ENCODE assay signal across 16 cellular contexts in genomic region chr22:46093796-46094195, GRCh38. TPM values are rescaled to one million over a fixed set of nuclear protein-coding genes. Genes with fewer than 3 reads are reported as not detected.
A peak's percentile ranks its signal among the peaks of the same experiment; 100 is the strongest.
DNase-seq lines count a peak whose midpoint lies in the region; ATAC-seq and TF ChIP-seq lines count a peak whose summit lies in the region.
"Had no signal": no experiment of that assay in that cellular context is flagged by ENCODE, and none has a peak within 500 bp of the region (broad histone marks: within the 10 kb centered on the region; RNA-seq: fewer than 3 reads in every experiment).

No MANE protein-coding gene starts in this region.

- TF ChIP-seq CTCF in Panc1 (IDR thresholded peaks at IDR 0.05) (no peak), breast epithelium (IDR thresholded peaks at IDR 0.05) (no peak), suprapubic skin (IDR thresholded peaks at IDR 0.05) (no peak)

- CTCF ChIA-PET in Panc1 (lab: Charles Lee): no interaction called here

- H3K9me3 ChIP-seq in Panc1 (ENCODE audit: control insufficient read depth, insufficient read depth, low read depth, low read length): no peaks in the 10 kb centered on the region
- H3K9me3 ChIP-seq in breast epithelium: no peaks in the 10 kb centered on the region
- H3K9me3 ChIP-seq in suprapubic skin: no peaks in the 10 kb centered on the region
- H3K9me3 ChIP-seq: BLaER1 treated with 17β-estradiol and CSF1 and Interleukin-3, amounts not matched to agents 10 nM and 100 nM had no signal

- in situ Hi-C loops in Panc1 (cut with HindIII; ENCODE audit: low pct_unique_long_range_greater_than_20kb, low sequenced_read_pairs): no loop called here

- POLR2A ChIA-PET in Panc1 (lab: Charles Lee): no interaction called here

- peaks cover 3% of the 10 kb centered on the region; the same call in 1 of the 2 replicates for H3K36me3 ChIP-seq in Panc1 (ENCODE audit: control insufficient read depth, insufficient read depth, low read length)
- H3K36me3 ChIP-seq in breast epithelium: no peaks in the 10 kb centered on the region
- peaks cover 19% of the 10 kb centered on the region for H3K36me3 ChIP-seq in suprapubic skin

- BruUV-seq in Panc1 (replicated peaks; lab: Mats Ljungman, UMichigan): no TSS peak

- 54% methylated on average over 4 of the region's 5 CpGs for WGBS in suprapubic skin

- no peak for DNase-seq in Panc1 (ENCODE audit: low read depth, low spot score)
- no peak for DNase-seq in breast epithelium (ENCODE audit: low spot score in 2 of 2)
- DNase-seq in middle frontal gyrus (ENCODE audit: extremely low spot score, low spot score): peak; percentile 1
- DNase-seq in suprapubic skin (ENCODE audit: low spot score in 2 of 2): no peak
- DNase-seq in stimulated activated naive CD4-positive, alpha-beta T cell (lab: John Stamatoyannopoulos, UW): no peak
- DNase-seq in posterior cingulate gyrus: no peak
- DNase-seq: anterior cingulate cortex, foreskin fibroblast, NCI-H1930, NCI-H524, OCI-M1, SW 1271 had no signal

- no peaks in the 10 kb centered on the region for H3K27me3 ChIP-seq in Panc1 (ENCODE audit: control insufficient read depth, insufficient read depth, low read length)
- H3K27me3 ChIP-seq in breast epithelium: no peaks in the 10 kb centered on the region
- H3K27me3 ChIP-seq in suprapubic skin: no peaks in the 10 kb centered on the region

- peak overlapping the region; percentile 99 for H3K27ac ChIP-seq in Panc1 (ENCODE audit: low read length)
- peak overlapping the region; percentile 99 to 100 for H3K27ac ChIP-seq in breast epithelium
- H3K27ac ChIP-seq in suprapubic skin: peak overlapping the region; percentile 98
- H3K27ac ChIP-seq: BLaER1 treated with 17β-estradiol and CSF1 and Interleukin-3, amounts not matched to agents 10 nM and 100 nM; parathyroid adenoma had no signal

- no peak for ATAC-seq in Panc1
- ATAC-seq in GM18498 (IDR thresholded peaks at IDR 0.05; ENCODE audit: unreplicated experiment): no peak
- ATAC-seq in HG03565 (IDR thresholded peaks at IDR 0.05; ENCODE audit: unreplicated experiment): no peak

- TF ChIP-seq POLR2A in breast epithelium (IDR thresholded peaks at IDR 0.05) (no peak), suprapubic skin (IDR thresholded peaks at IDR 0.05) (no peak)

- no peak for TF ChIP-seq EP300 in suprapubic skin (IDR thresholded peaks at IDR 0.05)

- H3K4me3 ChIP-seq in Panc1 (ENCODE audit: low read depth in 2 of 2, low read length in 2 of 2) (no peak overlapping the region), breast epithelium (peak overlapping the region in 1 of 3 donors; percentile 46), suprapubic skin (no peak overlapping the region)
- H3K4me3 ChIP-seq: BLaER1 treated with 17β-estradiol and CSF1 and Interleukin-3, amounts not matched to agents 10 nM and 100 nM had no signal

- intact Hi-C loops in Panc1 (cut with micrococcal nuclease; ENCODE audit: unreplicated experiment) (no loop called here), breast epithelium (cut with DNase I; ENCODE audit: low total_unique reads) (no loop called here), posterior cingulate gyrus (cut with DNase I) (no loop called here)

- H3K4me1 ChIP-seq in Panc1 (ENCODE audit: control insufficient read depth, insufficient read depth, low read length) (peaks cover 89% of the 10 kb centered on the region), breast epithelium (peaks cover 61 to 92% of the 10 kb centered on the region in 2 donors), suprapubic skin (peaks cover 94% of the 10 kb centered on the region)
- H3K4me1 ChIP-seq: parathyroid adenoma had no signal

RNA-seq across cellular contexts. Expression of gene PPARA, which starts 56.5 kb away (rescaled TPM):
- total RNA-seq in Panc1 (2021; ENCODE audit: unreplicated experiment) (10.7 TPM), breast epithelium (10 to 100 TPM; 15.2 to 31.0 (median 22.3) TPM), suprapubic skin (10 to 100 TPM; 18.7 to 53.8 (median 32.0) TPM)
- polyA plus RNA-seq in Panc1 (2012; ENCODE audit: insufficient read length): 9.2 TPM
